Comparison of ENCODE assay signal across 8 cellular contexts in genomic region chr22:18947105-18947504, GRCh38. TPM values are rescaled to one million over a fixed set of nuclear protein-coding genes. Genes with fewer than 3 reads are reported as not detected.
"Had no signal": no experiment of that assay in that cellular context is flagged by ENCODE, and none has a peak within 500 bp of the region (broad histone marks: within the 10 kb centered on the region; RNA-seq: fewer than 3 reads in every experiment).

No MANE protein-coding gene starts in this region.

RNA-seq across cellular contexts. Expression of gene PRODH, which starts 11.0 kb away (rescaled TPM):
- total RNA-seq: activated CD4-positive, alpha-beta T cell treated with anti-CD3 and anti-CD28 coated beads for 36 hours; activated CD8-positive, alpha-beta T cell treated with anti-CD3 and anti-CD28 coated beads, Interleukin-2, amount 10 ng/mL, durations not matched to agents 7 days and 5 days; activated naive CD8-positive, alpha-beta T cell treated with anti-CD3 and anti-CD28 coated beads for 36 hours; dermis microvascular lymphatic vessel endothelial cell; fibroblast of lung; fibroblast of villous mesenchyme; glomerular endothelial cell; T-helper 17 cell had no signal
